9 cellular contexts compared by ENCODE assay signal in the genomic region with DNA sequence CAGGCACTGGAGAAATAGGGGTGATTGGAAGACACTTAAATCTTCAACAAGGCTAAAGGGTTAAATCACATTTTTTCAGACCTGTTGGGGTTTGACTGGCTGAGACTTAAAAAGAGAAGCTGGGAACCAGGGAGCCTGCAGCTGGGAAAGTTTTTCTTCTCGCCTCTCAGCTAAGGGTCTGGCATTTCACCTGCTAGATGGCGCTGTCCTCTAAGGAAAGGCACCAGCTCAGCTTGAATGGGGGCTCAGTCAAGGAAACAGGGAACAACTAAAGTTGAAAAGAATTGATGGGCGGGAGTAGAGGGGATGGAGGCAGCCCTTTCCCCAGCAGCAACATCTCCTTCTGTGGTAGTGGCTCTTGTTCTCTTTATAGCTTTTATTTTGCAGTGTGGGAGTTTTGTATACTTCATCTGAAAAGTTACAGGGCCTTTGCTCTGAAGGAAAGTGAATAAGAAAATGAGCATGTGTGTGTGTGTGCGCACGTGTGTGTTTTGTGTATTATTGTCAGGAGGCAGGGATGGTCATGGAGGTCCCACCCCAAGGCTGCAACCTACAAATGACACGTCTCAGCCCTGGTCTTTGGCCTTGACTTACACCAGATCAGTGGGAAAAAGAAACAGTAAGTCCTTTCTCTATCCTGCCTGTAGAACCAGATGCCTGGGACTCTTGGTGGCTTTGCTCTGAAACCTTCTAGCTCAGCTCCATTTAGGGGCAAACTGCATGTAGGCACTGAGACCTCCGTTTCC.
DNase-seq lines count a peak whose midpoint lies in the region; ATAC-seq, FAIRE-seq and TF ChIP-seq lines count a peak whose summit lies in the region.
"Had no signal": no experiment of that assay in that cellular context is flagged by ENCODE, and none has a peak within 500 bp of the region (broad histone marks: within the 10 kb centered on the region; RNA-seq: fewer than 3 reads in every experiment).

No MANE protein-coding gene starts in this region.

- no peak overlapping the region for H4K8ac ChIP-seq in H1 (ENCODE audit: extremely low read depth, insufficient read depth, low read length)

- no peaks in the 10 kb centered on the region for H3F3A ChIP-seq in GM23338 (replicated peaks; ENCODE audit: low read depth)

- WGBS in H1 (ENCODE audit: extremely low coverage in 1 of 2, insufficient coverage in 1 of 2, insufficient read length in 1 of 2, insufficient replicate concordance in 2 of 2, low coverage in 1 of 2, low lambda C conversion rate in 2 of 2, missing lambda C conversion rate in 1 of 2), 2 experiments = 50% methylated on average over 7 of the region's 7 CpGs; no CpG with 5 or more reads in 1 of the 2 experiments

- H3K23me2 ChIP-seq in H1 (ENCODE audit: low read depth, low read length) = no peaks in the 10 kb centered on the region

- CTCF ChIA-PET in H1 (lab: Charles Lee; ENCODE audit: partially characterized antibody) = interaction anchor here (0.6 to 2.9 kb wide), 47 partner anchors 9 to 955 kb away, joined by 3 to 29 read pairs (median 4); a partner anchor contains a TSS

- H3K36me3 ChIP-seq in GM23338 (ENCODE audit: insufficient read depth) (no peaks in the 10 kb centered on the region), H1 (ENCODE audit: control insufficient read depth in 2 of 4, insufficient read depth in 4 of 4, low read length in 3 of 4) (no peaks in the 10 kb centered on the region)

- no peak for TF ChIP-seq EP300 in H1 (IDR thresholded peaks at IDR 0.05; ENCODE audit: borderline replicate concordance in 1 of 2, low read depth in 2 of 2, low read length in 2 of 2)

- no peaks in the 10 kb centered on the region for H3K79me1 ChIP-seq in H1 (ENCODE audit: low read depth, low read length)

- H3K9me3 Mint-ChIP-seq in GM23338 = no peaks in the 10 kb centered on the region; the same call in 2 of the 3 replicates
- no peaks in the 10 kb centered on the region for H3K9me3 Mint-ChIP-seq in memory B cell

- H3K4ac ChIP-seq in H1 (replicated peaks; ENCODE audit: insufficient read length, low read depth, low read length) = no peak overlapping the region

- H2BK5ac ChIP-seq in H1 (ENCODE audit: low read depth, low read length) = peak overlapping the region; percentile 24; the same call in 1 of the 2 replicates

- no peaks in the 10 kb centered on the region for H3K9me3 ChIP-seq in H1 (ENCODE audit: insufficient read depth in 2 of 2, low read depth in 1 of 2, low read length in 1 of 2)

- no peaks in the 10 kb centered on the region for H3K79me2 ChIP-seq in GM23338 (replicated peaks; ENCODE audit: insufficient read depth)
- H3K79me2 ChIP-seq in H1 (ENCODE audit: control insufficient read depth in 1 of 2, insufficient read depth in 2 of 2, low read length in 2 of 2) = no peaks in the 10 kb centered on the region

- H3K4me1 ChIP-seq in GM23338 (ENCODE audit: insufficient read depth) = 0 out of 2 replicates have a peak, but pooled peaks cover 6% of the 10 kb centered on the region
- H3K4me1 ChIP-seq in H1 (replicated peaks in 1 of 4; ENCODE audit: control insufficient read depth in 3 of 4, insufficient read depth in 4 of 4, low read length in 3 of 4) = peaks cover 0 to 6% (median 4%) of the 10 kb centered on the region in 4 experiments; a peak in 4 of 7 replicates

- H3K4me1 Mint-ChIP-seq in GM23338 (peaks cover 15% of the 10 kb centered on the region; the same call in 2 of the 3 replicates), memory B cell (peaks cover 19% of the 10 kb centered on the region)

- peak overlapping the region; percentile 88; the same call in 1 of the 2 replicates for H2BK15ac ChIP-seq in H1 (ENCODE audit: low read length)

- H3K9me2 ChIP-seq in GM23338 (ENCODE audit: insufficient read depth) = no peaks in the 10 kb centered on the region

- no peak overlapping the region for H2BK120ac ChIP-seq in H1 (replicated peaks; ENCODE audit: low read depth, low read length)

- H3K27ac ChIP-seq in GM23338 (ENCODE audit: low read depth) = no peak overlapping the region
- H3K27ac ChIP-seq in H1 (ENCODE audit: low read depth, low read length) = no peak overlapping the region

- H3K14ac ChIP-seq in H1 (ENCODE audit: insufficient read length) = no peak overlapping the region

- no peak overlapping the region for H3K56ac ChIP-seq in H1 (replicated peaks; ENCODE audit: insufficient read length, low read depth, low read length)

- peak; percentile 85 for FAIRE-seq in H1 (lab: Jason Lieb, UNC)
- FAIRE-seq: TTC549 had no signal

- peak; percentile 99 for TF ChIP-seq RAD21 in H1 (IDR thresholded peaks at IDR 0.05 in 1 of 2, conservative IDR thresholded peaks at IDR 0.05 in 1 of 2; ENCODE audit: low read depth in 2 of 2, low read length in 2 of 2)

- TF ChIP-seq CTCF in GM23338 (conservative IDR thresholded peaks at IDR 0.05; ENCODE audit: low read depth in 2 of 2) = peak; percentile 96 to 97
- peak; percentile 72 to 88 (median 85) for TF ChIP-seq CTCF in H1 (IDR thresholded peaks at IDR 0.05; ENCODE audit: control extremely low read depth in 1 of 3, insufficient read depth in 1 of 3, low read depth in 1 of 3, low read length in 3 of 3)

- H3K4me3 ChIP-seq in GM23338 (no peak overlapping the region), H1 (ENCODE audit: extremely low read depth in 1 of 4, insufficient read depth in 2 of 4, low read depth in 3 of 4, low read length in 4 of 4) (no peak overlapping the region)

- H3K27ac Mint-ChIP-seq in GM23338 (no peak overlapping the region), memory B cell (no peak overlapping the region)

- H4K91ac ChIP-seq in H1 (replicated peaks; ENCODE audit: insufficient read length, low read length) = peak overlapping the region; percentile 86

- in situ Hi-C loops in Caki2 (cut with HindIII; ENCODE audit: low pct_unique_long_range_greater_than_20kb, low sequenced_read_pairs) = no loop called here

- no peak overlapping the region for H3K23ac ChIP-seq in H1 (ENCODE audit: insufficient read length)

- no peak overlapping the region for H3K4me2 ChIP-seq in GM23338
- H3K4me2 ChIP-seq in H1 (ENCODE audit: insufficient read depth in 1 of 2, low read depth in 2 of 2, low read length in 2 of 2) = peak overlapping the region in 1 of 2 experiments; percentile 39; a peak in 1 of 4 replicates

- H2AFZ ChIP-seq in GM23338 (peak overlapping the region; percentile 89), H1 (ENCODE audit: low read length) (peak overlapping the region; percentile 10; the same call in 1 of the 2 replicates)

- H3K4me3 Mint-ChIP-seq in GM23338 = no peak overlapping the region
- no peak overlapping the region for H3K4me3 Mint-ChIP-seq in memory B cell

- no peak overlapping the region for H4K5ac ChIP-seq in H1 (ENCODE audit: insufficient read length, low read depth, low read length)

- H3K36me3 Mint-ChIP-seq in GM23338 (ENCODE audit: low read depth) = no peaks in the 10 kb centered on the region
- H3K36me3 Mint-ChIP-seq in memory B cell = no peaks in the 10 kb centered on the region

- H2BK20ac ChIP-seq in H1 (ENCODE audit: low read length) = peak overlapping the region; percentile 86; the same call in 1 of the 2 replicates

- no peak for TF ChIP-seq POLR2A in H1 (IDR thresholded peaks at IDR 0.05; ENCODE audit: control extremely low read depth in 1 of 2, low read depth in 2 of 2, low read length in 2 of 2)

- POLR2A ChIA-PET in H1 (lab: Charles Lee; ENCODE audit: partially characterized antibody) = no interaction called here

- no peak overlapping the region for H3K18ac ChIP-seq in H1 (ENCODE audit: extremely low read depth, low read length)

- H2BK12ac ChIP-seq in H1 (ENCODE audit: low read depth, low read length) = no peak overlapping the region; the same call in 1 of the 2 replicates

- no peak overlapping the region for H2AK5ac ChIP-seq in H1 (ENCODE audit: low read depth, low read length)

- H3K27me3 ChIP-seq in GM23338 (ENCODE audit: insufficient read depth) (no peaks in the 10 kb centered on the region), H1 (replicated peaks in 1 of 4; ENCODE audit: control insufficient read depth in 3 of 4, extremely low read depth in 1 of 4, insufficient read depth in 3 of 4, low read length in 3 of 4) (no peaks in the 10 kb centered on the region)

- DNase-seq in Caki2 (ENCODE audit: low read depth) (peak; percentile 56), GM23338 (ENCODE audit: low spot score) (peak; percentile 95), NCI-H345 (lab: John Stamatoyannopoulos, UW) (peak; percentile 63), H1 (ENCODE audit: low read depth in 1 of 2, low spot score in 2 of 2) (peak; percentile 73 to 90), memory B cell (ENCODE audit: low spot score in 2 of 2) (peak; percentile 70 to 81), cerebellar nuclear complex (lab: John Stamatoyannopoulos, UW) (no peak)
- peak; percentile 45 to 63 for DNase-seq in activated CD4-positive, alpha-beta T cell treated with anti-CD3 and anti-CD28 coated beads, Interleukin-2, amount 50 U/mL, for 48 hours
- DNase-seq in stimulated activated CD8-positive, alpha-beta memory T cell treated with anti-CD3 and anti-CD28 coated beads, Interleukin-4, amount 100 ng/mL, for 24 hours (ENCODE audit: low read depth) = peak; percentile 31

- H4K20me1 ChIP-seq in GM23338 (replicated peaks; ENCODE audit: insufficient read depth) = no peaks in the 10 kb centered on the region
- no peaks in the 10 kb centered on the region for H4K20me1 ChIP-seq in H1 (replicated peaks in 1 of 2; ENCODE audit: control insufficient read depth in 1 of 2, insufficient read depth in 2 of 2, low read length in 2 of 2)

- H3K27me3 Mint-ChIP-seq in GM23338 (ENCODE audit: insufficient read depth, low read depth, poor library complexity) (peaks cover 8% of the 10 kb centered on the region), memory B cell (no peaks in the 10 kb centered on the region)

- H3K9ac ChIP-seq in H1 (replicated peaks in 1 of 4; ENCODE audit: extremely low read depth in 1 of 4, low read depth in 3 of 4, low read length in 3 of 4) = no peak overlapping the region

- peak; percentile 96 for ATAC-seq in GM23338
- peak; percentile 94 for ATAC-seq in memory B cell (ENCODE audit: low read depth)

TF ChIP-seq in H1, 55 proteins besides CTCF, POLR2A, EP300 and RAD21:
- TF ChIP-seq TEAD4 (IDR thresholded peaks at IDR 0.05; ENCODE audit: low read depth, low read length) = peak; percentile 56; the same call in 1 of the 2 replicates
- TF ChIP-seq RFX5 (IDR thresholded peaks at IDR 0.05; ENCODE audit: borderline replicate concordance, low read depth, low read length) = no peak
- no peak for TF ChIP-seq GABPA (IDR thresholded peaks at IDR 0.05; ENCODE audit: borderline replicate concordance, insufficient read depth, low read length)
- no peak for TF ChIP-seq POU5F1 (IDR thresholded peaks at IDR 0.05; ENCODE audit: low read depth, low read length)
- 0 out of 2 replicates have a peak, but pooled peaks have one; percentile 10 for TF ChIP-seq YY1 (IDR thresholded peaks at IDR 0.05; ENCODE audit: low read depth, low read length)

Comparison
In these comparisons a context has a peak if more than half of its experiments do, and no peak if none do; other contexts are left out.
1. DNase-seq: peak in Caki2 (single experiment), GM23338 (single experiment), NCI-H345 (single experiment), activated CD4-positive, alpha-beta T cell treated with anti-CD3 and anti-CD28 coated beads, Interleukin-2, amount 50 U/mL, for 48 hours (2 of 2), H1 (2 of 2), memory B cell (2 of 2) and stimulated activated CD8-positive, alpha-beta memory T cell treated with anti-CD3 and anti-CD28 coated beads, Interleukin-4, amount 100 ng/mL, for 24 hours (single experiment); none in cerebellar nuclear complex (0 of 2).